In genomic region chr11:73312036-73312435, GRCh38 we compare ENCODE assay signal across 10 cellular contexts. TPM values are rescaled to one million over a fixed set of nuclear protein-coding genes. Genes with fewer than 3 reads are reported as not detected.
DNase-seq lines count a peak whose midpoint lies in the region; ATAC-seq and TF ChIP-seq lines count a peak whose summit lies in the region.
"Had no signal": no experiment of that assay in that cellular context is flagged by ENCODE, and none has a peak within 500 bp of the region (broad histone marks: within the 10 kb centered on the region; RNA-seq: fewer than 3 reads in every experiment).

No MANE protein-coding gene starts in this region.

- H3K4me1 ChIP-seq in HUES6 (ENCODE audit: control insufficient read depth, insufficient read depth, low read length): peaks cover 51% of the 10 kb centered on the region

- H3K4me3 ChIP-seq in HUES6 (ENCODE audit: low read depth, low read length) (peak overlapping the region; percentile 24; the same call in 1 of the 2 replicates), coronary artery (peak overlapping the region; percentile 85)

- H3K27me3 ChIP-seq in HUES6 (ENCODE audit: control insufficient read depth, insufficient read depth, low read length): peaks cover 33% of the 10 kb centered on the region

- TF ChIP-seq CTCF in coronary artery (IDR thresholded peaks at IDR 0.05) (no peak), mesothelial cell of epicardium (IDR thresholded peaks at IDR 0.05; ENCODE audit: unreplicated experiment) (no peak)

- peaks cover 3% of the 10 kb centered on the region for H3K36me3 Mint-ChIP-seq in mesothelial cell of epicardium

- H3K27me3 Mint-ChIP-seq in mesothelial cell of epicardium (ENCODE audit: low read depth): no peaks in the 10 kb centered on the region

- H3K4me1 Mint-ChIP-seq in mesothelial cell of epicardium: peaks cover 77% of the 10 kb centered on the region

- H3K27ac ChIP-seq in HUES6 (ENCODE audit: low read depth, low read length) (no peak overlapping the region), coronary artery (peak overlapping the region; percentile 96 to 99), substantia nigra (ENCODE audit: low read depth, low read length, poor library complexity, severe bottlenecking) (peak overlapping the region; percentile 86)

- no peaks in the 10 kb centered on the region for H3K9me3 Mint-ChIP-seq in mesothelial cell of epicardium
- H3K9me3 Mint-ChIP-seq: T-helper 1 cell treated with Interleukin-12 subunit alpha and Interleukin-12 subunit beta and Interleukin-4 antibody, amounts not matched to agents 30 μg/mL and 1 μg/mL, for 36 hours had no signal

- H3K27ac Mint-ChIP-seq in mesothelial cell of epicardium: peak overlapping the region; percentile 98
- H3K27ac Mint-ChIP-seq: T-helper 1 cell treated with Interleukin-12 subunit alpha and Interleukin-12 subunit beta and Interleukin-4 antibody, amounts not matched to agents 30 μg/mL and 1 μg/mL, for 36 hours had no signal

- no peak for ATAC-seq in GM21515 (IDR thresholded peaks at IDR 0.05; ENCODE audit: unreplicated experiment)

- DNase-seq in coronary artery (ENCODE audit: low spot score) (no peak), mesothelial cell of epicardium (ENCODE audit: low spot score in 2 of 2, unreplicated experiment in 2 of 2) (no peak), substantia nigra (lab: John Stamatoyannopoulos, UW) (no peak), NCI-H187 (lab: John Stamatoyannopoulos, UW) (no peak), middle frontal gyrus (ENCODE audit: extremely low spot score, low spot score) (no peak), NCI-H1694 (lab: John Stamatoyannopoulos, UW) (no peak)
- DNase-seq: NCI-H1048 had no signal

- H3K9ac ChIP-seq in HUES6 (ENCODE audit: low read length): no peak overlapping the region

- H3K9me3 ChIP-seq in HUES6 (ENCODE audit: control insufficient read depth, insufficient read depth, low read depth, low read length): no peaks in the 10 kb centered on the region

- H3K4me3 Mint-ChIP-seq in mesothelial cell of epicardium: peak overlapping the region; percentile 77
- H3K4me3 Mint-ChIP-seq: T-helper 1 cell treated with Interleukin-12 subunit alpha and Interleukin-12 subunit beta and Interleukin-4 antibody, amounts not matched to agents 30 μg/mL and 1 μg/mL, for 36 hours had no signal

- H3K36me3 ChIP-seq in HUES6 (ENCODE audit: control insufficient read depth, insufficient read depth, low read length): no peaks in the 10 kb centered on the region

RNA-seq across cellular contexts. Expression of gene ARHGEF17, which starts 4.0 kb away (rescaled TPM):
- 136 to 150 TPM (median 140 TPM) in 3 replicates for total RNA-seq in mesothelial cell of epicardium

RNA-seq across cellular contexts. Expression of gene P2RY6, which starts 39.9 kb away (rescaled TPM):
- 0.36 to 0.51 TPM (median 0.45 TPM) in 3 replicates for total RNA-seq in mesothelial cell of epicardium
